Comparison of ENCODE assay signal across 8 cellular contexts in the genomic region with DNA sequence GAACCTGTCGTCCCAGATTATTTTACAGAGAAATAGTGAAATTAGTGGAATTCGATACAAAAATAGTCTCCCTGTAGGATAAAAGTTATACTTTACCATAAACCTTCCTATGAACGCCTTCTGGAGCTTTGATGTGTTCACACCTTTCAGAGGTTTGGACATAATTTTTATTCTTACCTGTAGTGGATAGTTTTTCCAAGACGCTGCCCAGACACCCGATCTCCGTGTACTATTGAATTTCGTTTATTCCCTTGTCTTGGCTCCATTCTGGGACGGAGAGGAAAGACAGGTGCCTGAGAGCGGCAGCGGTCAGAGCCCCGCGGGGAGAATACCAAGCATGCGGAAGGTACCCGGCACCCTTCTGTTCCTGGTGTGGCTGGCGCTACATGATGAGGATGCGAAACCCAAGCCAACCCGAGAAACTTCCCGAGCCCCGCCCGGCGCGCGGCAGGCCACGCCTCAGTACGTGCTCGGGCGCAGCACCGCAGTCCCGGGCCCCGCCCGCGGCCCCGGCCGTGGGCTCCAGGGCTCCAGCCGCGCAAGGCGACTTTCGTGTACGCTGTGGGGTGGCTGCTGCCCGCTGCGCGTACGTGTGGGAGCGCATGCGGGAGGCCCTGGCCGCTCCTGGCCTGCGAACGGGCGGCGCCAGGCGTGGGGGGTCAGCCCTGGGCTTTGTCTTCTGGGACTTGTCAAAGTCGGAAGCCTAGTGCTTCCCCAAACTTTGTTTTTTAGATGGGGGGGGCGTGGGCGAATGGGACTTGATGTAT. TPM values are rescaled to one million over a fixed set of nuclear protein-coding genes. Genes with fewer than 3 reads are reported as not detected.
DNase-seq lines count a peak whose midpoint lies in the region; ATAC-seq, FAIRE-seq and TF ChIP-seq lines count a peak whose summit lies in the region.

No MANE protein-coding gene starts in this region.

- H4K91ac ChIP-seq in H1 (replicated peaks; ENCODE audit: insufficient read length, low read length) = no peak overlapping the region

- H3K56ac ChIP-seq in H1 (replicated peaks; ENCODE audit: insufficient read length, low read depth, low read length) (no peak overlapping the region), mesendoderm (ENCODE audit: low read length) (peak overlapping the region; percentile 85)

- peak; percentile 74 for FAIRE-seq in H1 (lab: Jason Lieb, UNC)

- H3K36me3 ChIP-seq in H1 (ENCODE audit: control insufficient read depth in 2 of 4, insufficient read depth in 4 of 4, low read length in 3 of 4) (peaks cover 3 to 21% (median 11%) of the 10 kb centered on the region in 4 experiments; a peak in 5 of 8 replicates), mesendoderm (ENCODE audit: control insufficient read depth, insufficient read depth, low read length) (peaks cover 1% of the 10 kb centered on the region)

- H2AFZ ChIP-seq in H1 (ENCODE audit: low read length) = no peak overlapping the region

- H4K20me1 ChIP-seq in H1 (replicated peaks in 1 of 2; ENCODE audit: control insufficient read depth in 1 of 2, insufficient read depth in 2 of 2, low read length in 2 of 2) = no peaks in the 10 kb centered on the region

- CTCF ChIA-PET in H1 (lab: Charles Lee; ENCODE audit: partially characterized antibody) = interaction anchor here (3.4 to 3.5 kb wide), 2 partner anchors 13 to 87 kb away, joined by 12 to 25 read pairs; a partner anchor contains a TSS

- H3K27ac ChIP-seq in H1 (ENCODE audit: low read depth, low read length) (peak overlapping the region; percentile 32; the same call in 1 of the 2 replicates), mesendoderm (ENCODE audit: low read depth, low read length) (no peak overlapping the region)

- H3K27me3 ChIP-seq in H1 (replicated peaks in 1 of 4; ENCODE audit: control insufficient read depth in 3 of 4, extremely low read depth in 1 of 4, insufficient read depth in 3 of 4, low read length in 3 of 4) (no peaks in the 10 kb centered on the region), mesendoderm (ENCODE audit: insufficient read depth, low read length, poor library complexity) (no peaks in the 10 kb centered on the region)

- H3K18ac ChIP-seq in H1 (ENCODE audit: extremely low read depth, low read length) = peak overlapping the region; percentile 21; the same call in 1 of the 2 replicates
- peak overlapping the region; percentile 62 for H3K18ac ChIP-seq in mesendoderm (ENCODE audit: low read length)

- peak overlapping the region; percentile 86 for H3K4ac ChIP-seq in H1 (replicated peaks; ENCODE audit: insufficient read length, low read depth, low read length)
- H3K4ac ChIP-seq in mesendoderm (ENCODE audit: low read depth, low read length) = peak overlapping the region; percentile 38

- H3K23ac ChIP-seq in H1 (ENCODE audit: insufficient read length) (no peak overlapping the region), mesendoderm (ENCODE audit: low read length) (no peak overlapping the region)

- H4K5ac ChIP-seq in H1 (ENCODE audit: insufficient read length, low read depth, low read length) (no peak overlapping the region), mesendoderm (ENCODE audit: low read length) (no peak overlapping the region)

- TF ChIP-seq CTCF in H1 (IDR thresholded peaks at IDR 0.05; ENCODE audit: control extremely low read depth in 1 of 3, insufficient read depth in 1 of 3, low read depth in 1 of 3, low read length in 3 of 3) = no peak

- ATAC-seq in GM18511 (IDR thresholded peaks at IDR 0.05; ENCODE audit: unreplicated experiment) (peak; percentile 88), HG02970 (IDR thresholded peaks at IDR 0.05; ENCODE audit: low FRiP score, unreplicated experiment) (peak; percentile 91)

- H3K4me3 ChIP-seq in H1 (ENCODE audit: extremely low read depth in 1 of 4, insufficient read depth in 2 of 4, low read depth in 3 of 4, low read length in 4 of 4) (peak overlapping the region; percentile 41 to 66 (median 45)), mesendoderm (ENCODE audit: low read length) (peak overlapping the region; percentile 41)

- TF ChIP-seq RAD21 in H1 (IDR thresholded peaks at IDR 0.05 in 1 of 2, conservative IDR thresholded peaks at IDR 0.05 in 1 of 2; ENCODE audit: low read depth in 2 of 2, low read length in 2 of 2) = no peak

- H3K79me2 ChIP-seq in H1 (ENCODE audit: control insufficient read depth in 1 of 2, insufficient read depth in 2 of 2, low read length in 2 of 2) (peaks cover 0 to 8% of the 10 kb centered on the region in 2 experiments; a peak in 1 of 4 replicates), mesendoderm (ENCODE audit: control insufficient read depth, insufficient read depth, low read length) (no peaks in the 10 kb centered on the region)

- POLR2A ChIA-PET in H1 (lab: Charles Lee; ENCODE audit: partially characterized antibody) = interaction anchor here (1.0 to 6.7 kb wide), 5 partner anchors 9 to 281 kb away, joined by 4 to 67 read pairs (median 7); a partner anchor contains a TSS

- no peaks in the 10 kb centered on the region for H3K9me3 ChIP-seq in H1 (ENCODE audit: insufficient read depth in 2 of 2, low read depth in 1 of 2, low read length in 1 of 2)

- no peaks in the 10 kb centered on the region for H3K79me1 ChIP-seq in H1 (ENCODE audit: low read depth, low read length)
- H3K79me1 ChIP-seq in mesendoderm (ENCODE audit: low read length) = no peaks in the 10 kb centered on the region

- no peak overlapping the region for H2BK12ac ChIP-seq in H1 (ENCODE audit: low read depth, low read length)

- no peaks in the 10 kb centered on the region; the same call in 1 of the 2 replicates for H3K23me2 ChIP-seq in H1 (ENCODE audit: low read depth, low read length)

- H3K14ac ChIP-seq in H1 (ENCODE audit: insufficient read length) = no peak overlapping the region

- H2BK20ac ChIP-seq in H1 (ENCODE audit: low read length) = no peak overlapping the region

- peak in 1 of 2 experiments; percentile 70; a peak in 2 of 3 replicates for TF ChIP-seq POLR2A in H1 (IDR thresholded peaks at IDR 0.05; ENCODE audit: control extremely low read depth in 1 of 2, low read depth in 2 of 2, low read length in 2 of 2)

- H4K8ac ChIP-seq in H1 (ENCODE audit: extremely low read depth, insufficient read depth, low read length) (peak overlapping the region; percentile 89; the same call in 1 of the 2 replicates), mesendoderm (ENCODE audit: low read depth, low read length) (peak overlapping the region; percentile 99)

- H3K4me2 ChIP-seq in H1 (ENCODE audit: insufficient read depth in 1 of 2, low read depth in 2 of 2, low read length in 2 of 2) = peak overlapping the region; percentile 68 to 71
- H3K4me2 ChIP-seq in mesendoderm (ENCODE audit: low read length) = peak overlapping the region; percentile 72

- H2BK15ac ChIP-seq in H1 (ENCODE audit: low read length) (no peak overlapping the region), mesendoderm (replicated peaks; ENCODE audit: low read depth) (no peak overlapping the region)

- H2AK5ac ChIP-seq in H1 (ENCODE audit: low read depth, low read length) (no peak overlapping the region), mesendoderm (ENCODE audit: low read length) (no peak overlapping the region)

- H3K9ac ChIP-seq in H1 (replicated peaks in 1 of 4; ENCODE audit: extremely low read depth in 1 of 4, low read depth in 3 of 4, low read length in 3 of 4) (no peak overlapping the region; a peak in 3 of 7 replicates), mesendoderm (ENCODE audit: low read length) (peak overlapping the region; percentile 74)

- 6% methylated on average over 53 of the region's 54 CpGs; no CpG with 5 or more reads in 1 of the 2 experiments for WGBS in H1 (ENCODE audit: extremely low coverage in 1 of 2, insufficient coverage in 1 of 2, insufficient read length in 1 of 2, insufficient replicate concordance in 2 of 2, low coverage in 1 of 2, low lambda C conversion rate in 2 of 2, missing lambda C conversion rate in 1 of 2), 2 experiments
- WGBS in mesendoderm (ENCODE audit: extremely low coverage, insufficient coverage, low lambda C conversion rate) = no CpG with 5 or more reads among the region's 54 CpGs

- TF ChIP-seq EP300 in H1 (IDR thresholded peaks at IDR 0.05; ENCODE audit: borderline replicate concordance in 1 of 2, low read depth in 2 of 2, low read length in 2 of 2) = peak in 1 of 2 experiments; percentile 58; a peak in 1 of 3 replicates

- peak; percentile 73 for DNase-seq in NCI-H510A (lab: John Stamatoyannopoulos, UW)
- DNase-seq in activated CD8-positive, alpha-beta memory T cell treated with anti-CD3 and anti-CD28 coated beads for 4 hours (ENCODE audit: low read depth in 2 of 2) = peak; percentile 47 to 49
- DNase-seq in H1 (ENCODE audit: low read depth in 1 of 2, low spot score in 2 of 2) = peak; percentile 53 to 87
- DNase-seq in mesendoderm = peak; percentile 90
- DNase-seq in stimulated activated CD8-positive, alpha-beta memory T cell treated with anti-CD3 and anti-CD28 coated beads, Interleukin-15, amount 100 ng/mL, for 48 hours (ENCODE audit: low read depth in 2 of 2) = peak; percentile 78 to 79
- DNase-seq in NCI-H1048 (lab: John Stamatoyannopoulos, UW) = no peak

- H2BK120ac ChIP-seq in H1 (replicated peaks; ENCODE audit: low read depth, low read length) (no peak overlapping the region), mesendoderm (ENCODE audit: low read depth, low read length) (no peak overlapping the region)

- H3K4me1 ChIP-seq in H1 (replicated peaks in 1 of 4; ENCODE audit: control insufficient read depth in 3 of 4, insufficient read depth in 4 of 4, low read length in 3 of 4) (peaks cover 0 to 5% (median 4%) of the 10 kb centered on the region in 4 experiments; a peak in 2 of 7 replicates), mesendoderm (ENCODE audit: control insufficient read depth, low read depth, low read length) (no peaks in the 10 kb centered on the region)

- peak overlapping the region; percentile 49; the same call in 1 of the 2 replicates for H2BK5ac ChIP-seq in H1 (ENCODE audit: low read depth, low read length)
- H2BK5ac ChIP-seq in mesendoderm (ENCODE audit: low read length) = no peak overlapping the region

RNA-seq across cellular contexts. Expression of a gene that starts 11.3 kb away (rescaled TPM):
- total RNA-seq in H1 (2021; fragmentation: NEBNext Ultra II Directional; extraction: Animal tissue kit (Norgen Biotek cat#: 25700)) = 9.6 and 11.1 TPM in 2 replicates
- polyA plus RNA-seq in H1 (2011; rRNA removed) = 5.2 and 5.8 TPM in 2 replicates
- 11.3 TPM for polyA plus RNA-seq in H1 (2011; cell fraction: cytosol; rRNA removed)
- polyA plus RNA-seq in H1 (2011; cell fraction: nucleus; rRNA removed) = 2.3 TPM
- polyA plus RNA-seq in H1 (2012, experiment 1 of 2) = 5.4 to 9.8 TPM (median 6.8 TPM) in 4 replicates
- 1.2 TPM for polyA plus RNA-seq in H1 (2012, experiment 2 of 2)
- 12.6 TPM for polyA plus RNA-seq in H1 (2013, experiment 1 of 2)
- 14.9 TPM for polyA plus RNA-seq in H1 (2013, experiment 2 of 2)
- 2.1 and 2.8 TPM in 2 replicates for polyA minus RNA-seq in H1 (2011; rRNA and poly(A)+ RNA removed)
- 7.6 TPM for polyA minus RNA-seq in H1 (2011; cell fraction: cytosol; rRNA and poly(A)+ RNA removed)
- 4.9 TPM for polyA minus RNA-seq in H1 (2011; cell fraction: nucleus; rRNA and poly(A)+ RNA removed)
- polyA plus RNA-seq in mesendoderm (2013, experiment 1 of 2) = 13.0 TPM
- polyA plus RNA-seq in mesendoderm (2013, experiment 2 of 2) = 13.9 TPM

RNA-seq across cellular contexts. Expression of a gene that starts 55.6 kb away (rescaled TPM):
- total RNA-seq in H1 (2021; fragmentation: NEBNext Ultra II Directional; extraction: Animal tissue kit (Norgen Biotek cat#: 25700)) = 175 and 178 TPM in 2 replicates
- polyA plus RNA-seq in H1 (2011; rRNA removed) = 37.1 and 54.8 TPM in 2 replicates
- polyA plus RNA-seq in H1 (2011; cell fraction: cytosol; rRNA removed) = 75.8 TPM
- polyA plus RNA-seq in H1 (2011; cell fraction: nucleus; rRNA removed) = 47.4 TPM
- 83.9 to 146 TPM (median 111 TPM) in 4 replicates for polyA plus RNA-seq in H1 (2012, experiment 1 of 2)
- 6.1 TPM for polyA plus RNA-seq in H1 (2012, experiment 2 of 2)
- polyA plus RNA-seq in H1 (2013, experiment 1 of 2) = 162 TPM
- 156 TPM for polyA plus RNA-seq in H1 (2013, experiment 2 of 2)
- 95.9 and 172 TPM in 2 replicates for polyA minus RNA-seq in H1 (2011; rRNA and poly(A)+ RNA removed)
- polyA minus RNA-seq in H1 (2011; cell fraction: cytosol; rRNA and poly(A)+ RNA removed) = 145 TPM
- 149 TPM for polyA minus RNA-seq in H1 (2011; cell fraction: nucleus; rRNA and poly(A)+ RNA removed)
- 212 TPM for polyA plus RNA-seq in mesendoderm (2013, experiment 1 of 2)
- 208 TPM for polyA plus RNA-seq in mesendoderm (2013, experiment 2 of 2)
